25 cellular contexts compared by ENCODE assay signal in genomic region chr4:2336659-2337058, GRCh38.
DNase-seq lines count a peak whose midpoint lies in the region; ATAC-seq, FAIRE-seq and TF ChIP-seq lines count a peak whose summit lies in the region.
"Had no signal": no experiment of that assay in that cellular context is flagged by ENCODE, and none has a peak within 500 bp of the region (broad histone marks: within the 10 kb centered on the region; RNA-seq: fewer than 3 reads in every experiment).

No MANE protein-coding gene starts in this region.

- H3K9me3 Mint-ChIP-seq in stimulated activated memory B cell treated with anti-CD40 and anti-IgM and Interleukin-4, amounts not matched to agents 10 μg/mL and 1 μg/mL and 100 μg/mL, for 72 hours = no peaks in the 10 kb centered on the region
- H3K9me3 Mint-ChIP-seq: CD4-positive, alpha-beta T cell had no signal

- POLR2A ChIA-PET in H1 (lab: Charles Lee; ENCODE audit: partially characterized antibody) = interaction anchor here (0.7 to 1.5 kb wide), 2 partner anchors 74 to 1957 kb away, joined by 3 read pairs; partner anchors contain the start of gene MXD4

- TF ChIP-seq CTCF in H1 (IDR thresholded peaks at IDR 0.05; ENCODE audit: control extremely low read depth in 1 of 3, insufficient read depth in 1 of 3, low read depth in 1 of 3, low read length in 3 of 3) (no peak), omental fat pad (IDR thresholded peaks at IDR 0.05) (no peak)

- no peak overlapping the region for H4K5ac ChIP-seq in H1 (ENCODE audit: insufficient read length, low read depth, low read length)

- H3K4me3 Mint-ChIP-seq in stimulated activated memory B cell treated with anti-CD40 and anti-IgM and Interleukin-4, amounts not matched to agents 10 μg/mL and 1 μg/mL and 100 μg/mL, for 72 hours = no peak overlapping the region
- H3K4me3 Mint-ChIP-seq: CD4-positive, alpha-beta T cell had no signal

- no peaks in the 10 kb centered on the region for H3K36me3 ChIP-seq in H1 (ENCODE audit: control insufficient read depth in 2 of 4, insufficient read depth in 4 of 4, low read length in 3 of 4)
- H3K36me3 ChIP-seq: HAP-1, MG63 had no signal

- H3K79me1 ChIP-seq in H1 (ENCODE audit: low read depth, low read length) = no peaks in the 10 kb centered on the region; the same call in 1 of the 2 replicates

- no peak overlapping the region for H3K4me2 ChIP-seq in H1 (ENCODE audit: insufficient read depth in 1 of 2, low read depth in 2 of 2, low read length in 2 of 2)
- H3K4me2 ChIP-seq: A549, PC-9 had no signal

- H3K4ac ChIP-seq in H1 (replicated peaks; ENCODE audit: insufficient read length, low read depth, low read length) = no peak overlapping the region

- H2BK5ac ChIP-seq in H1 (ENCODE audit: low read depth, low read length) = no peak overlapping the region

- H4K8ac ChIP-seq in H1 (ENCODE audit: extremely low read depth, insufficient read depth, low read length) = no peak overlapping the region

- TF ChIP-seq RAD21 in H1 (IDR thresholded peaks at IDR 0.05 in 1 of 2, conservative IDR thresholded peaks at IDR 0.05 in 1 of 2; ENCODE audit: low read depth in 2 of 2, low read length in 2 of 2) = no peak

- intact Hi-C loops in cardiac septum (cut with DNase I) (no loop called here), right cardiac atrium (cut with DNase I) (no loop called here)

- H4K20me1 ChIP-seq in H1 (replicated peaks in 1 of 2; ENCODE audit: control insufficient read depth in 1 of 2, insufficient read depth in 2 of 2, low read length in 2 of 2) = no peaks in the 10 kb centered on the region

- H3K4me3 ChIP-seq in right cardiac atrium (ENCODE audit: low read length) (no peak overlapping the region), H1 (ENCODE audit: extremely low read depth in 1 of 4, insufficient read depth in 2 of 4, low read depth in 3 of 4, low read length in 4 of 4) (no peak overlapping the region)
- H3K4me3 ChIP-seq: A549; BLaER1 treated with 17β-estradiol and CSF1 and Interleukin-3, amounts not matched to agents 10 nM and 100 nM; HAP-1; MG63; PC-9 had no signal

- H3K79me2 ChIP-seq in H1 (ENCODE audit: control insufficient read depth in 1 of 2, insufficient read depth in 2 of 2, low read length in 2 of 2) = no peaks in the 10 kb centered on the region

- H3K27ac ChIP-seq in right cardiac atrium (ENCODE audit: low read length) (no peak overlapping the region), H1 (ENCODE audit: low read depth, low read length) (no peak overlapping the region)
- H3K27ac ChIP-seq: A549; BLaER1 treated with 17β-estradiol and CSF1 and Interleukin-3, amounts not matched to agents 10 nM and 100 nM; PC-9; RWPE1 had no signal

- H3K14ac ChIP-seq in H1 (ENCODE audit: insufficient read length) = no peak overlapping the region

- DNase-seq in cardiac septum (ENCODE audit: low spot score) = peak; percentile 29
- no peak for DNase-seq in right cardiac atrium
- no peak for DNase-seq in HTR-8/SVneo (ENCODE audit: insufficient read length, low spot score)
- no peak for DNase-seq in H1 (ENCODE audit: low read depth in 1 of 2, low spot score in 2 of 2)
- DNase-seq in omental fat pad (ENCODE audit: low spot score) = no peak
- DNase-seq in NOMO-1 treated with DMSO at 0.1 percent for 48 hours (lab: John Stamatoyannopoulos, UW; ENCODE audit: unreplicated experiment) = no peak
- DNase-seq: AML-193; CD4-positive, alpha-beta T cell; COR-L47; DMS53; KG1; MG63; NCI-H2029 treated with DMSO at 0.1 percent for 48 hours; NCI-H446 treated with DMSO at 0.1 percent for 48 hours; NCI-H526; NCI-H82; NK-92 treated with Interleukin-12 subunit alpha and Interleukin-12 subunit beta, amount 100 ng/mL, for 24 hours; PC-9; SHP77 had no signal

- ATAC-seq in right cardiac atrium (no peak), omental fat pad (ENCODE audit: low FRiP score) (no peak)
- ATAC-seq in stimulated activated memory B cell treated with anti-CD40 and anti-IgM and Interleukin-4, amounts not matched to agents 10 μg/mL and 1 μg/mL and 100 μg/mL, for 72 hours = no peak
- ATAC-seq: A549 had no signal

- no peak overlapping the region for H2BK20ac ChIP-seq in H1 (ENCODE audit: low read length)

- H3K18ac ChIP-seq in H1 (ENCODE audit: extremely low read depth, low read length) = no peak overlapping the region

- no peak overlapping the region for H3K9ac ChIP-seq in H1 (replicated peaks in 1 of 4; ENCODE audit: extremely low read depth in 1 of 4, low read depth in 3 of 4, low read length in 3 of 4)

- H2BK15ac ChIP-seq in H1 (ENCODE audit: low read length) = no peak overlapping the region

- peak overlapping the region; percentile 65; the same call in 1 of the 2 replicates for H2AK5ac ChIP-seq in H1 (ENCODE audit: low read depth, low read length)

- H2AFZ ChIP-seq in H1 (ENCODE audit: low read length) = no peak overlapping the region
- H2AFZ ChIP-seq: PC-9 had no signal

- no peak overlapping the region for H2BK120ac ChIP-seq in H1 (replicated peaks; ENCODE audit: low read depth, low read length)

- H4K91ac ChIP-seq in H1 (replicated peaks; ENCODE audit: insufficient read length, low read length) = no peak overlapping the region

- no peaks in the 10 kb centered on the region for H3K9me3 ChIP-seq in right cardiac atrium (ENCODE audit: control insufficient read depth, low read length)
- H3K9me3 ChIP-seq in H1 (ENCODE audit: insufficient read depth in 2 of 2, low read depth in 1 of 2, low read length in 1 of 2) = no peaks in the 10 kb centered on the region
- H3K9me3 ChIP-seq: A549; BLaER1 treated with 17β-estradiol and CSF1 and Interleukin-3, amounts not matched to agents 10 nM and 100 nM; HAP-1; MG63 had no signal

- FAIRE-seq in HTR-8/SVneo (lab: Jason Lieb, UNC) = peak; percentile 73
- FAIRE-seq in H1 (lab: Jason Lieb, UNC) = no peak
- FAIRE-seq: A549, GM18507 had no signal

- H3K4me1 Mint-ChIP-seq in stimulated activated memory B cell treated with anti-CD40 and anti-IgM and Interleukin-4, amounts not matched to agents 10 μg/mL and 1 μg/mL and 100 μg/mL, for 72 hours = peaks cover 24% of the 10 kb centered on the region

- H3K4me1 ChIP-seq in right cardiac atrium (ENCODE audit: control insufficient read depth, insufficient read depth, low read length) (no peaks in the 10 kb centered on the region), H1 (replicated peaks in 1 of 4; ENCODE audit: control insufficient read depth in 3 of 4, insufficient read depth in 4 of 4, low read length in 3 of 4) (peaks cover 0 to 18% (median 4%) of the 10 kb centered on the region in 4 experiments; a peak in 6 of 7 replicates)
- H3K4me1 ChIP-seq: A549, HAP-1 had no signal

- H3K36me3 Mint-ChIP-seq in stimulated activated memory B cell treated with anti-CD40 and anti-IgM and Interleukin-4, amounts not matched to agents 10 μg/mL and 1 μg/mL and 100 μg/mL, for 72 hours = peaks cover 8% of the 10 kb centered on the region

- no peak overlapping the region for H2BK12ac ChIP-seq in H1 (ENCODE audit: low read depth, low read length)

- peaks cover 51% of the 10 kb centered on the region for H3K27me3 Mint-ChIP-seq in stimulated activated memory B cell treated with anti-CD40 and anti-IgM and Interleukin-4, amounts not matched to agents 10 μg/mL and 1 μg/mL and 100 μg/mL, for 72 hours
- H3K27me3 Mint-ChIP-seq: CD4-positive, alpha-beta T cell had no signal

- H3K56ac ChIP-seq in H1 (replicated peaks; ENCODE audit: insufficient read length, low read depth, low read length) = no peak overlapping the region

- CTCF ChIA-PET in H1 (lab: Charles Lee; ENCODE audit: partially characterized antibody) = no interaction called here

- TF ChIP-seq EP300 in H1 (IDR thresholded peaks at IDR 0.05; ENCODE audit: borderline replicate concordance in 1 of 2, low read depth in 2 of 2, low read length in 2 of 2) = no peak

- H3K23ac ChIP-seq in H1 (ENCODE audit: insufficient read length) = no peak overlapping the region

- no peak for TF ChIP-seq POLR2A in H1 (IDR thresholded peaks at IDR 0.05; ENCODE audit: control extremely low read depth in 1 of 2, low read depth in 2 of 2, low read length in 2 of 2)

- H3K23me2 ChIP-seq in H1 (ENCODE audit: low read depth, low read length) = peaks cover 4% of the 10 kb centered on the region; the same call in 1 of the 2 replicates

- no peak overlapping the region for H3K27ac Mint-ChIP-seq in stimulated activated memory B cell treated with anti-CD40 and anti-IgM and Interleukin-4, amounts not matched to agents 10 μg/mL and 1 μg/mL and 100 μg/mL, for 72 hours
- H3K27ac Mint-ChIP-seq: CD4-positive, alpha-beta T cell had no signal

- H3K27me3 ChIP-seq in right cardiac atrium (ENCODE audit: control insufficient read depth, insufficient read depth) (no peaks in the 10 kb centered on the region), H1 (replicated peaks in 1 of 4; ENCODE audit: control insufficient read depth in 3 of 4, extremely low read depth in 1 of 4, insufficient read depth in 3 of 4, low read length in 3 of 4) (no peaks in the 10 kb centered on the region)
- H3K27me3 ChIP-seq: MG63 had no signal

TF ChIP-seq in H1, 55 proteins besides CTCF, POLR2A, EP300 and RAD21 (continues in another document):
- TF ChIP-seq SP4 (IDR thresholded peaks at IDR 0.05; ENCODE audit: low read length) = no peak
- TF ChIP-seq MAFK (IDR thresholded peaks at IDR 0.05; ENCODE audit: low read depth, low read length) = no peak
- TF ChIP-seq KDM5A (IDR thresholded peaks at IDR 0.05; ENCODE audit: low read length) = no peak
- TF ChIP-seq, protein P1, sequence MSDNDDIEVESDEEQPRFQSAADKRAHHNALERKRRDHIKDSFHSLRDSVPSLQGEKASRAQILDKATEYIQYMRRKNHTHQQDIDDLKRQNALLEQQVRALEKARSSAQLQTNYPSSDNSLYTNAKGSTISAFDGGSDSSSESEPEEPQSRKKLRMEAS (IDR thresholded peaks at IDR 0.05) = no peak
- TF ChIP-seq GTF2F1 (IDR thresholded peaks at IDR 0.05; ENCODE audit: borderline replicate concordance, low read depth, low read length) = no peak
- TF ChIP-seq SIRT6 (IDR thresholded peaks at IDR 0.05; ENCODE audit: low read length) = no peak
- TF ChIP-seq RNF2 (IDR thresholded peaks at IDR 0.05; ENCODE audit: borderline replicate concordance, low read depth, low read length, missing control alignments, poor library complexity, severe bottlenecking) = no peak
- TF ChIP-seq CTBP2 (IDR thresholded peaks at IDR 0.05; ENCODE audit: borderline replicate concordance, insufficient read depth, insufficient read length, low read length) = no peak
- TF ChIP-seq TBP (IDR thresholded peaks at IDR 0.05; ENCODE audit: low read depth, low read length) = no peak
- no peak for TF ChIP-seq CREB1 (IDR thresholded peaks at IDR 0.05)
- no peak for TF ChIP-seq ZNF274 (IDR thresholded peaks at IDR 0.05; ENCODE audit: borderline replicate concordance, extremely low read depth, low read length)
- TF ChIP-seq KDM4A (IDR thresholded peaks at IDR 0.05; ENCODE audit: low read depth, low read length, severe bottlenecking) = no peak
- TF ChIP-seq HDAC2 (IDR thresholded peaks at IDR 0.05; ENCODE audit: borderline replicate concordance in 1 of 2, low read depth in 2 of 2, low read length in 2 of 2) = no peak
- TF ChIP-seq EZH2 (IDR thresholded peaks at IDR 0.05; ENCODE audit: low read depth, low read length, severe bottlenecking) = no peak
- TF ChIP-seq BCL11A (IDR thresholded peaks at IDR 0.05; ENCODE audit: low read depth in 2 of 2, low read length in 2 of 2) = no peak
- no peak for TF ChIP-seq RFX5 (IDR thresholded peaks at IDR 0.05; ENCODE audit: borderline replicate concordance, low read depth, low read length)
